ENCODE assay signal across 8 cellular contexts in the genomic region with DNA sequence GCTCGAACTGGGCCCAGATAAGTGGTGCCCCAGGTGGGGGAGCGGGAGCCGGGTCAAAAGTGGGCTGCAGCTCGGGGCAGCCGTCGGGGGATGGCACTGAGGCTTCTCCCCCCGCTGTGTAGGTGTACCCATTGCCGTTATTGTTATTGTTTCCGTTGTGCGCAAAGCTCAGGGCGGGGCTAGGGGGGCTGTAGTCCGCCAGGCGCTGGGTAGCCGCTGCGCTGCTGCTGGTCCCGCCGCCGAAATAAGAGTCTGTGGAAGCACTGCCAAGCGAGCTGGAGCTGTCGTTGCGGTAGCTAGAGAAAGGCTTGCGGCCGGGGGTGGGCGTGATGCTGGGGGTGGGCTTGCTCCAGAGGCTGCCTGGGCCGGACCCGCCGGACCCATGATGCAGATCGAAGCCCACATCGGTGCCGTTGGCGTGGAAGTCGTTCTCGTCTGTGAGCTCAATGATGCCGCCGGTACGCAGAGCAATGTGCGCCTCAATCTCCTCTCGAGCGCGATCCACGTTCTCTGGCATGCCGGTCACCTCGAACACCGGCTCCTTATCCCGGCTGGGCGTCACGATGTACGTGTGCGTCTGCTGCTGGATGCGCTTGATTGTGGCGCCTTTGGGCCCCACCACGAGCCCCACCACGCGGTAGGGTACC. TPM values are rescaled to one million over a fixed set of nuclear protein-coding genes. Genes with fewer than 3 reads are reported as not detected.
DNase-seq lines count a peak whose midpoint lies in the region; FAIRE-seq and TF ChIP-seq lines count a peak whose summit lies in the region.

No MANE protein-coding gene starts in this region.

- in situ Hi-C loops in ACHN (cut with HindIII; ENCODE audit: low pct_ligation_motif_present, low pct_unique_long_range_greater_than_20kb, low sequenced_read_pairs), result no loop called here

- no peak overlapping the region; the same call in 1 of the 2 replicates for H3K27ac ChIP-seq in SJSA1
- H3K27ac ChIP-seq in esophagus (ENCODE audit: low read depth in 2 of 2, low read length in 1 of 2), result peak overlapping the region; percentile 53 to 90

- peaks cover 32% of the 10 kb centered on the region for H3K36me3 Mint-ChIP-seq in Calu3 (ENCODE audit: insufficient read depth, unreplicated experiment)
- peaks cover 13% of the 10 kb centered on the region for H3K36me3 Mint-ChIP-seq in osteocyte (ENCODE audit: unreplicated experiment)

- TF ChIP-seq CTCF in Calu3 (IDR thresholded peaks at IDR 0.05; ENCODE audit: unreplicated experiment), result no peak
- no peak for TF ChIP-seq CTCF in osteocyte (IDR thresholded peaks at IDR 0.05)
- no peak for TF ChIP-seq CTCF in D721Med (IDR thresholded peaks at IDR 0.05; ENCODE audit: insufficient read depth, missing control alignments)

- no TSS peak for BruUV-seq in Calu3 (replicated peaks; lab: Mats Ljungman, UMichigan)

- no peaks in the 10 kb centered on the region for H3K9me3 Mint-ChIP-seq in Calu3 (ENCODE audit: low read depth, unreplicated experiment)
- no peaks in the 10 kb centered on the region for H3K9me3 Mint-ChIP-seq in osteocyte (ENCODE audit: unreplicated experiment)

- H3K27me3 ChIP-seq in SJSA1 (replicated peaks) (no peaks in the 10 kb centered on the region), esophagus (ENCODE audit: control insufficient read depth in 1 of 2, insufficient read depth in 2 of 2, low read length in 2 of 2) (no peaks in the 10 kb centered on the region)

- H3K4me1 Mint-ChIP-seq in Calu3 (ENCODE audit: low read depth, unreplicated experiment), result peaks cover 21% of the 10 kb centered on the region
- peaks cover 37% of the 10 kb centered on the region for H3K4me1 Mint-ChIP-seq in osteocyte (ENCODE audit: unreplicated experiment)

- H3K36me3 ChIP-seq in SJSA1, result peaks cover 47% of the 10 kb centered on the region
- H3K36me3 ChIP-seq in esophagus (ENCODE audit: control insufficient read depth in 2 of 2, insufficient read depth in 2 of 2, low read length in 1 of 2), result no peaks in the 10 kb centered on the region

- peaks cover 29% of the 10 kb centered on the region for H3K4me1 ChIP-seq in SJSA1 (replicated peaks)
- H3K4me1 ChIP-seq in esophagus (ENCODE audit: control insufficient read depth in 2 of 2, insufficient read depth in 2 of 2, low read length in 1 of 2), result peaks cover 7 to 12% of the 10 kb centered on the region in 2 donors

- DNase-seq in Calu3 (no peak), SJSA1 (ENCODE audit: low read depth in 1 of 2, low spot score in 2 of 2) (no peak), osteocyte (ENCODE audit: extremely low spot score, unreplicated experiment) (no peak), islet precursor cell (no peak), superior temporal gyrus (ENCODE audit: extremely low spot score) (no peak), ACHN (no peak), D721Med (ENCODE audit: insufficient read length, low spot score) (no peak)

- H3K27me3 Mint-ChIP-seq in Calu3 (ENCODE audit: unreplicated experiment), result peaks cover 31% of the 10 kb centered on the region
- no peaks in the 10 kb centered on the region for H3K27me3 Mint-ChIP-seq in osteocyte (ENCODE audit: unreplicated experiment)

- CTCF ChIA-PET in Calu3 (lab: Charles Lee), result no interaction called here

- H3K4me3 ChIP-seq in SJSA1 (peak overlapping the region; percentile 98), esophagus (ENCODE audit: low read depth in 1 of 2, low read length in 2 of 2) (peak overlapping the region; percentile 64 to 67)

- intact Hi-C loops in Calu3 (cut with micrococcal nuclease; ENCODE audit: unreplicated experiment), result no loop called here

- 40 to 46% methylated on average over 54 of the region's 54 CpGs for WGBS in esophagus, 2 donors

- FAIRE-seq in D721Med (lab: Jason Lieb, UNC), result no peak

- H3K9me3 ChIP-seq in SJSA1 (replicated peaks) (peaks cover 5% of the 10 kb centered on the region; the same call in 1 of the 2 replicates), esophagus (ENCODE audit: control insufficient read depth in 2 of 2, insufficient read depth in 1 of 2, low read depth in 1 of 2, low read length in 1 of 2) (peaks cover 0 to 2% of the 10 kb centered on the region in 2 donors)

- peak overlapping the region; percentile 92 for H3K4me3 Mint-ChIP-seq in Calu3 (ENCODE audit: low read depth, unreplicated experiment)
- H3K4me3 Mint-ChIP-seq in osteocyte (ENCODE audit: unreplicated experiment), result peak overlapping the region; percentile 96

- H3K27ac Mint-ChIP-seq in Calu3 (ENCODE audit: unreplicated experiment) (no peak overlapping the region), osteocyte (ENCODE audit: unreplicated experiment) (peak overlapping the region; percentile 93)

RNA-seq across cellular contexts. Expression of a gene that starts 2.0 kb away (rescaled TPM):
- total RNA-seq in Calu3 (2022), result 1.7 and 2.0 TPM in 2 replicates
- total RNA-seq in SJSA1 (2014; rRNA removed; shearing (Covaris generic)), result 18.4 and 20.4 TPM in 2 replicates
- under 1 TPM; 0.39 to 0.42 TPM for polyA plus RNA-seq in esophagus
- 22.7 and 24.5 TPM in 2 replicates for total RNA-seq in osteocyte
